Comparison of ENCODE assay signal across 19 cellular contexts in the genomic region with DNA sequence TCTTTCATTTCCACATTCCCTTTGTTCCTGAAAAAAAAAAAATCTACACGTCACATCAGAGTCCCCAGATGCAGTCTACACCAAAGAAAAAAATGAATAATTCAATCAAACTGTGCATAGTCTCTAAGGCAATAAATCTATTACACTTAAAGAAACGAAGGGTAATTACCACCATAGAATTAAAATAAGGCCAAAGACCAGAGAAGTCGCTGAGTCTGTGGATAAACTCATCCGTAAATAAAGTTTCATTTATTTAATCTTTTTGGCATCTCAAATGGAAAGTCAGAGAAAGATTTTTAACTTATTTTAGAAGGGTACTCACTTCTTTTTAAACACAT.
DNase-seq lines count a peak whose midpoint lies in the region; ATAC-seq and TF ChIP-seq lines count a peak whose summit lies in the region.
"Had no signal": no experiment of that assay in that cellular context is flagged by ENCODE, and none has a peak within 500 bp of the region (broad histone marks: within the 10 kb centered on the region; RNA-seq: fewer than 3 reads in every experiment).

No MANE protein-coding gene starts in this region.

- no peaks in the 10 kb centered on the region for H3K79me2 ChIP-seq in GM23338 (replicated peaks; ENCODE audit: insufficient read depth)

- H3K4me1 Mint-ChIP-seq in GM23338: peaks cover 34% of the 10 kb centered on the region
- H3K4me1 Mint-ChIP-seq in neural crest cell: peaks cover 32% of the 10 kb centered on the region
- H3K4me1 Mint-ChIP-seq in T-cell: peaks cover 29 to 36% (median 30%) of the 10 kb centered on the region in 3 donors

- H3K36me3 Mint-ChIP-seq in GM23338 (ENCODE audit: low read depth): no peaks in the 10 kb centered on the region
- no peaks in the 10 kb centered on the region for H3K36me3 Mint-ChIP-seq in neural crest cell (ENCODE audit: low read depth)
- H3K36me3 Mint-ChIP-seq in T-cell: no peaks in the 10 kb centered on the region
- H3K36me3 Mint-ChIP-seq: activated naive CD8-positive, alpha-beta T cell treated with anti-CD3 and anti-CD28 coated beads for 36 hours; CD8-positive, alpha-beta T cell had no signal

- ATAC-seq in GM23338: no peak
- ATAC-seq in T-cell (replicated peaks in 1 of 4): no peak
- ATAC-seq in GM21423 (IDR thresholded peaks at IDR 0.05; ENCODE audit: unreplicated experiment): no peak
- ATAC-seq: activated CD4-positive, alpha-beta T cell treated with anti-CD3 and anti-CD28 coated beads for 36 hours; CD8-positive, alpha-beta T cell; GM12878; natural killer cell had no signal

- TF ChIP-seq CTCF in GM23338 (conservative IDR thresholded peaks at IDR 0.05; ENCODE audit: low read depth in 2 of 2) (no peak), neural crest cell (conservative IDR thresholded peaks at IDR 0.05) (no peak), brain microvascular endothelial cell (IDR thresholded peaks at IDR 0.05; ENCODE audit: low read depth, low read length, missing control alignments) (no peak)

- H3K4me1 ChIP-seq in GM23338 (ENCODE audit: insufficient read depth) (peaks cover 33% of the 10 kb centered on the region), duodenal mucosa (ENCODE audit: control insufficient read depth in 1 of 2, insufficient read depth in 2 of 2, low read length in 2 of 2) (peaks cover 28 to 33% of the 10 kb centered on the region in 2 donors)

- CTCF ChIA-PET in T-cell (lab: Charles Lee): no interaction called here

- H2AFZ ChIP-seq in GM23338: no peak overlapping the region

- no peaks in the 10 kb centered on the region; the same call in 1 of the 2 replicates for H3F3A ChIP-seq in GM23338 (replicated peaks; ENCODE audit: low read depth)

- DNase-seq in DMS153 treated with DMSO at 0.1 percent for 48 hours (lab: John Stamatoyannopoulos, UW; ENCODE audit: unreplicated experiment): peak; percentile 56
- no peak for DNase-seq in DMS153 (lab: John Stamatoyannopoulos, UW)
- peak; percentile 6 for DNase-seq in GM23338 (ENCODE audit: low spot score)
- DNase-seq in neural crest cell (ENCODE audit: low read depth, low spot score): no peak
- no peak for DNase-seq in T-cell
- DNase-seq in brain microvascular endothelial cell: no peak
- DNase-seq: activated CD4-positive, alpha-beta T cell treated with anti-CD3 and anti-CD28 coated beads for 36 hours; activated naive CD8-positive, alpha-beta T cell treated with anti-CD3 and anti-CD28 coated beads for 36 hours; CD8-positive, alpha-beta T cell; DND-41; KBM-7; natural killer cell; NCI-H1436 treated with DMSO at 0.1 percent for 48 hours; stimulated activated CD4-positive, alpha-beta T cell treated with anti-CD3 and anti-CD28 coated beads, Interleukin-1b, Interleukin-23, amount 100 ng/mL, for 48 hours had no signal

- H3K4me3 Mint-ChIP-seq in GM23338 (peak overlapping the region; percentile 4; the same call in 1 of the 3 replicates), neural crest cell (peak overlapping the region; percentile 90), T-cell (peak overlapping the region in 1 of 3 donors; percentile 78)
- H3K4me3 Mint-ChIP-seq: natural killer cell had no signal

- no peak overlapping the region for H3K9ac ChIP-seq in duodenal mucosa (ENCODE audit: low read depth in 1 of 2, low read length in 2 of 2)

- in situ Hi-C loops in brain microvascular endothelial cell (cut with HindIII; ENCODE audit: low pct_ligation_motif_present, low sequenced_read_pairs): no loop called here

- H3K27ac Mint-ChIP-seq in GM23338 (no peak overlapping the region), neural crest cell (ENCODE audit: unreplicated experiment) (no peak overlapping the region), T-cell (peak overlapping the region in 1 of 2 donors; percentile 13)
- H3K27ac Mint-ChIP-seq: activated CD4-positive, alpha-beta T cell treated with anti-CD3 and anti-CD28 coated beads for 36 hours; activated naive CD8-positive, alpha-beta T cell treated with anti-CD3 and anti-CD28 coated beads for 36 hours; CD8-positive, alpha-beta T cell; natural killer cell had no signal

- peaks cover 31% of the 10 kb centered on the region for H4K20me1 ChIP-seq in GM23338 (replicated peaks; ENCODE audit: insufficient read depth)

- H3K9me2 ChIP-seq in GM23338 (ENCODE audit: insufficient read depth): no peaks in the 10 kb centered on the region

- H3K4me3 ChIP-seq in GM23338: no peak overlapping the region
- H3K4me3 ChIP-seq in duodenal mucosa (ENCODE audit: low read depth in 1 of 2, low read length in 2 of 2): peak overlapping the region; percentile 42 to 66
- H3K4me3 ChIP-seq in brain microvascular endothelial cell (ENCODE audit: low read depth, low read length): no peak overlapping the region
- H3K4me3 ChIP-seq: GM12878 had no signal

- no peaks in the 10 kb centered on the region; the same call in 2 of the 3 replicates for H3K9me3 Mint-ChIP-seq in GM23338
- no peaks in the 10 kb centered on the region for H3K9me3 Mint-ChIP-seq in neural crest cell
- H3K9me3 Mint-ChIP-seq in T-cell: no peaks in the 10 kb centered on the region
- H3K9me3 Mint-ChIP-seq: activated naive CD8-positive, alpha-beta T cell treated with anti-CD3 and anti-CD28 coated beads for 36 hours; CD8-positive, alpha-beta T cell; natural killer cell had no signal

- H3K36me3 ChIP-seq in GM23338 (ENCODE audit: insufficient read depth) (no peaks in the 10 kb centered on the region), duodenal mucosa (ENCODE audit: control insufficient read depth in 1 of 2, insufficient read depth in 2 of 2, low read length in 2 of 2) (no peaks in the 10 kb centered on the region), brain microvascular endothelial cell (replicated peaks) (no peaks in the 10 kb centered on the region)

- H3K9me3 ChIP-seq in duodenal mucosa (ENCODE audit: control insufficient read depth in 1 of 2, low read length in 2 of 2): no peaks in the 10 kb centered on the region
- H3K9me3 ChIP-seq: testis had no signal

- H3K27ac ChIP-seq in GM23338 (ENCODE audit: low read depth) (no peak overlapping the region), duodenal mucosa (ENCODE audit: low read depth, low read length) (no peak overlapping the region), brain microvascular endothelial cell (no peak overlapping the region)
- H3K27ac ChIP-seq: 22Rv1, testis had no signal

- POLR2A ChIA-PET in T-cell (lab: Charles Lee): no interaction called here

- H3K27me3 ChIP-seq in GM23338 (ENCODE audit: insufficient read depth) (peaks cover 100% of the 10 kb centered on the region), duodenal mucosa (ENCODE audit: control insufficient read depth in 1 of 2, insufficient read depth in 2 of 2, low read length in 2 of 2) (peaks cover 66 to 72% of the 10 kb centered on the region in 2 donors), brain microvascular endothelial cell (replicated peaks) (peaks cover 35% of the 10 kb centered on the region)
- H3K27me3 ChIP-seq: testis had no signal

- H3K27me3 Mint-ChIP-seq in GM23338 (ENCODE audit: insufficient read depth, low read depth, poor library complexity): peaks cover 9% of the 10 kb centered on the region
- peaks cover 7% of the 10 kb centered on the region for H3K27me3 Mint-ChIP-seq in neural crest cell (ENCODE audit: low read depth)
- peaks cover 45 to 51% of the 10 kb centered on the region in 2 donors for H3K27me3 Mint-ChIP-seq in T-cell

- H3K4me2 ChIP-seq in GM23338: peak overlapping the region; percentile 86; the same call in 1 of the 2 replicates

TF ChIP-seq in GM23338, 12 proteins besides CTCF, POLR2A, EP300 and RAD21:
- TF ChIP-seq STAT1 (IDR thresholded peaks at IDR 0.05; ENCODE audit: unreplicated experiment) (no peak), EZH2 (IDR thresholded peaks at IDR 0.05; ENCODE audit: low read depth, unreplicated experiment) (peak; percentile 93), ZNF331 (CRISPR knock-in tag; IDR thresholded peaks at IDR 0.05; ENCODE audit: low read depth) (no peak), EZH2phosphoT487 (IDR thresholded peaks at IDR 0.05; ENCODE audit: unreplicated experiment) (no peak)
- TF ChIP-seq, protein P1, sequence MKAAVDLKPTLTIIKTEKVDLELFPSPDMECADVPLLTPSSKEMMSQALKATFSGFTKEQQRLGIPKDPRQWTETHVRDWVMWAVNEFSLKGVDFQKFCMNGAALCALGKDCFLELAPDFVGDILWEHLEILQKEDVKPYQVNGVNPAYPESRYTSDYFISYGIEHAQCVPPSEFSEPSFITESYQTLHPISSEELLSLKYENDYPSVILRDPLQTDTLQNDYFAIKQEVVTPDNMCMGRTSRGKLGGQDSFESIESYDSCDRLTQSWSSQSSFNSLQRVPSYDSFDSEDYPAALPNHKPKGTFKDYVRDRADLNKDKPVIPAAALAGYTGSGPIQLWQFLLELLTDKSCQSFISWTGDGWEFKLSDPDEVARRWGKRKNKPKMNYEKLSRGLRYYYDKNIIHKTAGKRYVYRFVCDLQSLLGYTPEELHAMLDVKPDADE (IDR thresholded peaks at IDR 0.05): no peak
TF ChIP-seq in GM23338: peak in this region for 1.

Comparison
In these comparisons a context has a peak if more than half of its experiments do, and no peak if none do; other contexts are left out.
1. DNase-seq: peak in DMS153 treated with DMSO at 0.1 percent for 48 hours (single experiment) and GM23338 (single experiment); none in DMS153 (single experiment), neural crest cell (single experiment), T-cell (0 of 34) and brain microvascular endothelial cell (single experiment).
2. H3K4me3 ChIP-seq: peak in duodenal mucosa (2 of 2); none in GM23338 (single experiment) and brain microvascular endothelial cell (single experiment).